Comparison of ENCODE assay signal across 10 cellular contexts in the genomic region with DNA sequence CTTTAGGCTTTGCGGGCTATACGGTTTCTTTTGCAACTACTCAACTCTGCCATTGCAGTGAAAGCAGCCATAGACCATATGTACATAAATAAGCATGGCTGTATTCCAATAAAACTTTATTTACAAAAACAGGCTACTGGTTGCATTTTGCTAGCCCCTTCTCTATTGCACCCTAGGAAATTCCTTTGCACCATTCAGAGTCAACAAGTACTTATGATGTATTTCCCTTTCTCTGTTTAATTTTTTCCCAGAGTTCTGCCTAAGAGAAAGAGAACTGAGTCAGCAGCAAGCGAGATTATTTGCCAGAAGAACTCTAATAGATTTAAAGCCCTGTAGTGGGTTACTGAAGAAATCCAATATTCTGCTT. TPM values are rescaled to one million over a fixed set of nuclear protein-coding genes. Genes with fewer than 3 reads are reported as not detected.
"Had no signal": no experiment of that assay in that cellular context is flagged by ENCODE, and none has a peak within 500 bp of the region (broad histone marks: within the 10 kb centered on the region; RNA-seq: fewer than 3 reads in every experiment).

No MANE protein-coding gene starts in this region.

- FAIRE-seq: H1, H54 had no signal

- H3K27ac Mint-ChIP-seq: GM23338, H9, HFFc6 had no signal

- H3K4me1 ChIP-seq: HAP-1 had no signal

- ATAC-seq: GM23338 had no signal

- H3K27ac ChIP-seq: GM23248 had no signal

- H3K4me3 ChIP-seq: GM23248, GM23338, HAP-1 had no signal

- H3K9me3 ChIP-seq: HAP-1 had no signal

- H3K4me1 Mint-ChIP-seq: GM23338, H9 had no signal

- H3K9me3 Mint-ChIP-seq: GM23338, H9 had no signal

- DNase-seq: GM23248, GOT3, H7, H9, HCEC 1CT, HFFc6 had no signal

- H3K9ac ChIP-seq: GM23248 had no signal

- H2AFZ ChIP-seq: GM23248, GM23338 had no signal

- H3K4me3 Mint-ChIP-seq: GM23338, H9, HFFc6 had no signal

- H3K36me3 ChIP-seq: HAP-1 had no signal

- H3K4me2 ChIP-seq: GM23338 had no signal

RNA-seq across cellular contexts. Expression of a gene that starts 33.8 kb away (rescaled TPM):
- total RNA-seq: GM23248, GM23338, H1, H7, H9, HFFc6 had no signal
- polyA plus RNA-seq: GM23248, GM23338, H1 had no signal
